In the genomic region with DNA sequence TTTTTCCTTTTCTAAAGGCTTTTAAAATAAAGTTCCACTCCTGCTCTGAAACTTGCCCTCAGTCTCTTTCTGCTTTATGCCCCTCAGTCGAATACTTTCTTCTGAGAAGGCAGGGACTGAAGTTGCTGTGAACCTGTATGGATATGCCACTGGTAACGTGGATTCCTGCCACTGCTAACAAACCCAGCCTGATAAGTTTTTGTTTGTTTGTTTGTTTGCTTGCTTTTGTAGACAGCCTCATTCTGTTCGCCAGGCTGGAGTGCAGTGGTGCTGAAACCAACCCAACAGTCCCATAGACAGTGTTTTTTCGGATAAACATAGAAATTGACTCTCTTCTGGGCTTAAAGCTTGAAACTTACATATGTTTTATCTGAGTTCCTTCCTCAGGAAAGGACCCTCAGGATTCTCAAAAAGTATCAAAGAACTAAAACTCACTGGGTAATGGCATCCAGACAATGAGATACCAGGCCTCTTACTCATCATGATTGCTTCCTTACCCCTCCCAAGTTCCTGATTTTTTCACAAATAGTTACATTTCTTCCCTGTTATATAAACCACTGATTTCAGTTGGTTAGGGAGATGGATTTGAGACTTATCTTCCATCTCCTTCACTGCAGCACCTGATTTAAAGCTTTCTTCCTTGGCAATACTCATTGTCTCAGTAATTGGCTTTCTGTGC, we compare ENCODE assay signal across 24 cellular contexts.
DNase-seq lines count a peak whose midpoint lies in the region; ATAC-seq and TF ChIP-seq lines count a peak whose summit lies in the region.
"Had no signal": no experiment of that assay in that cellular context is flagged by ENCODE, and none has a peak within 500 bp of the region (broad histone marks: within the 10 kb centered on the region; RNA-seq: fewer than 3 reads in every experiment).

No MANE protein-coding gene starts in this region.

- H3K36me3 Mint-ChIP-seq in endodermal cell (ENCODE audit: low read depth) = no peaks in the 10 kb centered on the region
- H3K36me3 Mint-ChIP-seq: CD4-positive, alpha-beta memory T cell had no signal

- H3K9me3 Mint-ChIP-seq in endodermal cell = no peaks in the 10 kb centered on the region

- WGBS in endodermal cell (ENCODE audit: insufficient coverage in 1 of 2, insufficient read length in 1 of 2), 2 experiments = 87 to 100% methylated on average over 3 to 4 of the region's 4 CpGs
- 84 to 93% methylated on average over 2 to 3 of the region's 4 CpGs for WGBS in mesodermal cell (ENCODE audit: insufficient coverage in 2 of 2), 2 experiments

- no peaks in the 10 kb centered on the region for H3K27me3 Mint-ChIP-seq in endodermal cell (ENCODE audit: insufficient read depth)

- no peaks in the 10 kb centered on the region for H3K27me3 ChIP-seq in endodermal cell (ENCODE audit: control insufficient read depth, insufficient read depth, low read length, poor library complexity, severe bottlenecking)
- H3K27me3 ChIP-seq: BLaER1, MG63, SJCRH30 had no signal

- H3K9me3 ChIP-seq in endodermal cell (ENCODE audit: control insufficient read depth, low read length) (peaks cover 4% of the 10 kb centered on the region), mesodermal cell (ENCODE audit: control insufficient read depth, low read length) (peaks cover 4% of the 10 kb centered on the region)
- H3K9me3 ChIP-seq: A549, BLaER1, MG63, SJCRH30 had no signal

- ATAC-seq in HG03439 (IDR thresholded peaks at IDR 0.05; ENCODE audit: unreplicated experiment) = no peak
- ATAC-seq: GM12878 had no signal

- H3K4me1 ChIP-seq in endodermal cell (ENCODE audit: control insufficient read depth, insufficient read depth, low read length) = peaks cover 4% of the 10 kb centered on the region
- no peaks in the 10 kb centered on the region for H3K4me1 ChIP-seq in mesodermal cell (ENCODE audit: control insufficient read depth, insufficient read depth, low read length, poor library complexity, severe bottlenecking)
- H3K4me1 ChIP-seq: A549, BLaER1, SJCRH30 had no signal

- peak; percentile 11 for DNase-seq in Daoy (ENCODE audit: low read depth)
- peak; percentile 4 for DNase-seq in M059J (ENCODE audit: low read depth)
- DNase-seq in endodermal cell = no peak
- no peak for DNase-seq in NCI-H1105 (lab: John Stamatoyannopoulos, UW)
- DNase-seq in SHP77 (lab: John Stamatoyannopoulos, UW) = no peak
- DNase-seq: Calu3; CD4-positive, alpha-beta memory T cell; EL; GOT3; HFFc6; KG1; MG63; NCI-H1092; NCI-H187; NCI-H2107; NCI-H510A; NCI-H774; RPMI8226; SJCRH30 had no signal

- peak overlapping the region; percentile 24 for H3K4me3 ChIP-seq in endodermal cell (ENCODE audit: low read length)
- no peak overlapping the region for H3K4me3 ChIP-seq in mesodermal cell (ENCODE audit: extremely low read depth, insufficient read depth, low read length, poor library complexity, severe bottlenecking)
- H3K4me3 ChIP-seq: A549, BLaER1, GM12878, MG63, SJCRH30 had no signal

- no peaks in the 10 kb centered on the region for H3K36me3 ChIP-seq in endodermal cell (ENCODE audit: control insufficient read depth, insufficient read depth, low read length)
- H3K36me3 ChIP-seq in mesodermal cell (ENCODE audit: control insufficient read depth, insufficient read depth, low read length) = no peaks in the 10 kb centered on the region
- H3K36me3 ChIP-seq: BLaER1, MG63, SJCRH30 had no signal

- H3K27ac ChIP-seq in endodermal cell (ENCODE audit: low read depth, low read length) (no peak overlapping the region), mesodermal cell (ENCODE audit: low read depth, low read length, severe bottlenecking) (peak overlapping the region; percentile 82)
- H3K27ac ChIP-seq: A549, BLaER1, SJCRH30 had no signal

- H3K4me3 Mint-ChIP-seq in endodermal cell = no peak overlapping the region
- H3K4me3 Mint-ChIP-seq: CD4-positive, alpha-beta memory T cell; HFFc6 had no signal

- H3K9ac ChIP-seq in endodermal cell (ENCODE audit: extremely low read depth, low read length, poor library complexity, severe bottlenecking) = no peak overlapping the region
- H3K9ac ChIP-seq: BLaER1 had no signal

- no peak overlapping the region for H3K27ac Mint-ChIP-seq in endodermal cell
- H3K27ac Mint-ChIP-seq: CD4-positive, alpha-beta memory T cell; HFFc6 had no signal

- no peak for TF ChIP-seq CTCF in endodermal cell (conservative IDR thresholded peaks at IDR 0.05)

- H3K4me1 Mint-ChIP-seq in endodermal cell = peaks cover 2% of the 10 kb centered on the region
- H3K4me1 Mint-ChIP-seq: CD4-positive, alpha-beta memory T cell had no signal

Comparison
In these comparisons a context has a peak if more than half of its experiments do, and no peak if none do; other contexts are left out.
1. DNase-seq: peak in Daoy (single experiment) and M059J (single experiment); none in endodermal cell (single experiment), NCI-H1105 (single experiment) and SHP77 (0 of 2).